Comparison of ENCODE assay signal across 9 cellular contexts in the genomic region with DNA sequence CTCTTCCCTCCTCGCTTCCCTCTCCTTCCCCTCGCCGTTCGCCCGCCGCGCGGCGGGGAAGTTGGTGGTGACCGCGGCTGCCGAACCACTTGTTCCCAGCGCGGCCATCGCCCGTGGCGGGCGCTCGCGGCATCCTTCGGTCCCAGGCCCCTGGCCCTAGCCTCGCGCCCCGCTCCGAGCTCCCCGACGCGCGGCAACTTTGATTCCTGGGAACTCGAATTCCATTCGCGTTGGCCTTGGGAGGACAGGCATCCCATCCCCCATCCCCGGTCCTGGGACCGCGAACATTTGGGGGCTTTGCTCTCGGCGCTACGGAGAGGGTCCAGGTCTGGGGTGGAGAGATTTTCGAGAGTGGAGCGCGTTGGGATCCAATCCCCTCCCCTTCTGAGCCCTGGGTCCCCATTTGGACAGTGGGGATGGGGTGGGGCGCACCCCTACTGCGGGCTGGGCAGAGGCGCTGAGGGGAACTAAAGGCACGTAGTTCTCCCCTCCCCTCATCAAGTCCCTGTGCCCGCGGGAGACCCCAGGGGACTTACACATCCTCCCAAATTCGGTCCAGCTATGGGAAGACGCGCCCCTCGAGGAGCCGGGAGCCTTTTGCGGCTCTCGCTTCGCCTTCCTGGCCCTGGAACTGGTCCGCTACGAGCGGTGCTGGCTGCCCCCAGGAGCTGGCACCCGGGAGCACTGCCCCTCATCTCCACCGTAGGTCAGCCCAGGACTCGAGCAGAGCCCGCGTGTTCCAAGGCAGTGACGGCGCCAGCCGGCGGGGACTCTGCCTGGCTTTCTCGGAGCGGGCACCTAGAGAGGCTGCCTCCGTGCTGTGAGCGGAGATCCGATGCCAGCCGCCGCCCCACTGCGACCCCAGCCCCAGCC. TPM values are rescaled to one million over a fixed set of nuclear protein-coding genes. Genes with fewer than 3 reads are reported as not detected.
DNase-seq lines count a peak whose midpoint lies in the region; ATAC-seq and TF ChIP-seq lines count a peak whose summit lies in the region.
"Had no signal": no experiment of that assay in that cellular context is flagged by ENCODE, and none has a peak within 500 bp of the region (broad histone marks: within the 10 kb centered on the region; RNA-seq: fewer than 3 reads in every experiment).

No MANE protein-coding gene starts in this region.

- ATAC-seq in right lobe of liver (peak; percentile 3 to 51 (median 24)), HG02759 (IDR thresholded peaks at IDR 0.05; ENCODE audit: unreplicated experiment) (no peak)

- H3K27ac ChIP-seq in ascending aorta (no peak overlapping the region), right lobe of liver (no peak overlapping the region), suprapubic skin (no peak overlapping the region)

- peaks cover 3% of the 10 kb centered on the region for H3K27me3 ChIP-seq in ascending aorta
- H3K27me3 ChIP-seq in right lobe of liver = no peaks in the 10 kb centered on the region
- peaks cover 49% of the 10 kb centered on the region for H3K27me3 ChIP-seq in suprapubic skin

- intact Hi-C loops in ascending aorta (cut with DNase I) = loop anchor here (2.0 to 5.0 kb wide), 2 partner anchors 171 to 415 kb away; no protein-coding TSS in a partner anchor
- intact Hi-C loops in right lobe of liver (cut with DNase I) = loop anchor here (5.0 to 10.0 kb wide), 3 partner anchors 175 to 417 kb away; no protein-coding TSS in a partner anchor

- DNase-seq in NCI-H82 (lab: John Stamatoyannopoulos, UW) (peak; percentile 28), NCI-H82 treated with DMSO at 0.1 percent for 48 hours (lab: John Stamatoyannopoulos, UW; ENCODE audit: unreplicated experiment) (no peak), ascending aorta (ENCODE audit: low spot score in 2 of 2) (no peak), right lobe of liver (peak in 2 of 3 donors; percentile 31 to 51), suprapubic skin (ENCODE audit: low spot score in 2 of 2) (no peak), NCI-H1105 treated with DMSO at 0.1 percent for 48 hours (lab: John Stamatoyannopoulos, UW) (no peak)
- DNase-seq in stimulated activated CD4-positive, alpha-beta T cell treated with anti-CD3 and anti-CD28 coated beads, Interleukin-12 subunit alpha, Interleukin-12 subunit beta, amount 100 ng/mL, for 4 hours = no peak

- TF ChIP-seq POLR2A in right lobe of liver (IDR thresholded peaks at IDR 0.05) (no peak), suprapubic skin (IDR thresholded peaks at IDR 0.05) (no peak)

- no peaks in the 10 kb centered on the region for H3K9me3 ChIP-seq in ascending aorta
- no peaks in the 10 kb centered on the region for H3K9me3 ChIP-seq in right lobe of liver
- H3K9me3 ChIP-seq in suprapubic skin = no peaks in the 10 kb centered on the region

- WGBS in right lobe of liver (ENCODE audit: insufficient coverage, low coverage, low lambda C conversion rate, missing lambda C conversion rate) = 5% methylated on average over 4 of the region's 75 CpGs
- WGBS in suprapubic skin = 2% methylated on average over 42 of the region's 75 CpGs

- H3K4me3 ChIP-seq in ascending aorta (peak overlapping the region; percentile 51 to 69), right lobe of liver (peak overlapping the region; percentile 25 to 58 (median 37)), suprapubic skin (peak overlapping the region; percentile 63)

- H3K4me1 ChIP-seq in ascending aorta (peaks cover 10 to 17% of the 10 kb centered on the region in 2 donors), right lobe of liver (peaks cover 0 to 12% (median 0%) of the 10 kb centered on the region in 4 donors), suprapubic skin (peaks cover 29% of the 10 kb centered on the region)

- no peak for TF ChIP-seq EP300 in suprapubic skin (IDR thresholded peaks at IDR 0.05)

- H3K36me3 ChIP-seq in ascending aorta = no peaks in the 10 kb centered on the region
- H3K36me3 ChIP-seq in right lobe of liver = no peaks in the 10 kb centered on the region
- H3K36me3 ChIP-seq in suprapubic skin = no peaks in the 10 kb centered on the region

- TF ChIP-seq CTCF in ascending aorta (IDR thresholded peaks at IDR 0.05) = no peak
- no peak for TF ChIP-seq CTCF in right lobe of liver (IDR thresholded peaks at IDR 0.05)
- no peak for TF ChIP-seq CTCF in suprapubic skin (IDR thresholded peaks at IDR 0.05)

RNA-seq across cellular contexts. Expression of a gene that starts 0.9 kb away (rescaled TPM):
- total RNA-seq in ascending aorta = 40.9 TPM
- 10 to 100 TPM in 1 of 6 experiments, 1 to 10 TPM in 5; 3.3 to 19.7 (median 6.3) TPM for total RNA-seq in right lobe of liver
- 1 to 10 TPM in 3 of 4 donors, under 1 TPM in 1; 0.72 to 4.1 (median 2.2) TPM for total RNA-seq in suprapubic skin
- total RNA-seq: glomerular endothelial cell had no signal

Comparison
In these comparisons a context has a peak if more than half of its experiments do, and no peak if none do; other contexts are left out.
1. DNase-seq: peak in NCI-H82 (single experiment) and right lobe of liver (2 of 3); none in NCI-H82 treated with DMSO at 0.1 percent for 48 hours (single experiment), ascending aorta (0 of 2), suprapubic skin (0 of 2), stimulated activated CD4-positive, alpha-beta T cell treated with anti-CD3 and anti-CD28 coated beads, Interleukin-12 subunit alpha, Interleukin-12 subunit beta, amount 100 ng/mL, for 4 hours (single experiment) and NCI-H1105 treated with DMSO at 0.1 percent for 48 hours (single experiment).
2. Peak in every context shown above with its lines, with median percentiles within 50 percentile points of each other: H3K4me3 ChIP-seq.